In genomic region chr16:73054732-73055481, GRCh38 we compare ENCODE assay signal across 10 cellular contexts. TPM values are rescaled to one million over a fixed set of nuclear protein-coding genes. Genes with fewer than 3 reads are reported as not detected.
DNase-seq lines count a peak whose midpoint lies in the region; ATAC-seq, FAIRE-seq and TF ChIP-seq lines count a peak whose summit lies in the region.
"Had no signal": no experiment of that assay in that cellular context is flagged by ENCODE, and none has a peak within 500 bp of the region (broad histone marks: within the 10 kb centered on the region; RNA-seq: fewer than 3 reads in every experiment).

No MANE protein-coding gene starts in this region.

- H3K36me3 Mint-ChIP-seq in WTC11 = no peaks in the 10 kb centered on the region
- no peaks in the 10 kb centered on the region for H3K36me3 Mint-ChIP-seq in activated T-cell treated with anti-CD3 and anti-CD28 coated beads, Interleukin-2, amount 50 U/mL, for 4 hours (ENCODE audit: insufficient read depth)
- H3K36me3 Mint-ChIP-seq: CD4-positive, CD25-positive, alpha-beta regulatory T cell had no signal

- DNase-seq in SIG-M5 treated with dmso at 0.1 percent for 504 hours (lab: John Stamatoyannopoulos, UW; ENCODE audit: unreplicated experiment) = peak; percentile 65
- DNase-seq in SIG-M5 (lab: John Stamatoyannopoulos, UW) = no peak
- DNase-seq in WTC11 (ENCODE audit: low spot score) = no peak
- DNase-seq in kidney = no peak
- DNase-seq in activated T-cell treated with anti-CD3 and anti-CD28 coated beads, Interleukin-2, amount 50 U/mL, for 4 hours = no peak
- DNase-seq in GM13977 (ENCODE audit: low spot score) = no peak
- no peak for DNase-seq in activated effector memory CD4-positive, alpha-beta T cell treated with anti-CD3 and anti-CD28 coated beads, Interleukin-2, amount 50 U/mL, for 16 hours
- DNase-seq: CD4-positive, CD25-positive, alpha-beta regulatory T cell had no signal

- no peak for TF ChIP-seq CTCF in WTC11 (IDR thresholded peaks at IDR 0.05)
- no peak for TF ChIP-seq CTCF in kidney (IDR thresholded peaks at IDR 0.05; ENCODE audit: borderline replicate concordance, extremely low read depth, insufficient read depth)
- TF ChIP-seq CTCF in GM13977 (IDR thresholded peaks at IDR 0.05; ENCODE audit: extremely low read depth, insufficient read depth, missing control alignments) = no peak

- H3K36me3 ChIP-seq in kidney (ENCODE audit: control insufficient read depth in 1 of 2, insufficient read depth in 2 of 2, low read length in 2 of 2) (no peaks in the 10 kb centered on the region), urinary bladder (ENCODE audit: insufficient read depth) (no peaks in the 10 kb centered on the region)

- no peak for FAIRE-seq in kidney (lab: Jason Lieb, UNC)
- FAIRE-seq: K562 had no signal

- no peaks in the 10 kb centered on the region for H3K9me3 ChIP-seq in kidney (ENCODE audit: control insufficient read depth in 1 of 2, low read length in 2 of 2)

- peaks cover 11% of the 10 kb centered on the region for H3K4me1 Mint-ChIP-seq in WTC11
- peaks cover 14% of the 10 kb centered on the region for H3K4me1 Mint-ChIP-seq in activated T-cell treated with anti-CD3 and anti-CD28 coated beads, Interleukin-2, amount 50 U/mL, for 4 hours (ENCODE audit: low read depth)

- in situ Hi-C loops in GM13977 (cut with MboI; ENCODE audit: low pct_unique_long_range_greater_than_20kb, low sequenced_read_pairs, unreplicated experiment) = no loop called here

- POLR2A ChIA-PET in WTC11 (lab: Charles Lee) = interaction anchor here (0.7 to 0.9 kb wide), 2 partner anchors 15 to 88 kb away, joined by 3 read pairs; no protein-coding TSS in a partner anchor

- WGBS in urinary bladder = 21% methylated on average over 7 of the region's 7 CpGs

- ATAC-seq in WTC11 = no peak; the same call in 1 of the 2 replicates
- ATAC-seq in activated T-cell treated with anti-CD3 and anti-CD28 coated beads, Interleukin-2, amount 50 U/mL, for 4 hours = no peak
- ATAC-seq: K562 had no signal

- peak overlapping the region; percentile 58 for H3K27ac Mint-ChIP-seq in WTC11
- H3K27ac Mint-ChIP-seq: CD4-positive, CD25-positive, alpha-beta regulatory T cell had no signal

- peaks cover 14 to 20% of the 10 kb centered on the region in 2 donors for H3K4me1 ChIP-seq in kidney (ENCODE audit: control insufficient read depth in 1 of 2, insufficient read depth in 1 of 2, low read depth in 1 of 2, low read length in 2 of 2)
- peaks cover 2% of the 10 kb centered on the region for H3K4me1 ChIP-seq in urinary bladder (ENCODE audit: insufficient read depth)

- intact Hi-C loops in kidney (cut with DNase I) = no loop called here

- H3K27ac ChIP-seq in kidney (ENCODE audit: low read depth in 2 of 2, low read length in 2 of 2) (peak overlapping the region; percentile 75 to 79), urinary bladder (ENCODE audit: low read depth) (peak overlapping the region; percentile 96)

- H3K4me3 ChIP-seq in kidney (ENCODE audit: low read length in 2 of 2) (peak overlapping the region in 1 of 2 donors; percentile 72), urinary bladder (ENCODE audit: low read depth, low read length) (no peak overlapping the region)
- H3K4me3 ChIP-seq: K562 had no signal

- CTCF ChIA-PET in WTC11 (lab: Charles Lee) = interaction anchor here (0.7 to 3.5 kb wide), 8 partner anchors 8 to 222 kb away, joined by 3 to 20 read pairs (median 3); no protein-coding TSS in a partner anchor

- peak overlapping the region; percentile 54 to 70 for H3K9ac ChIP-seq in kidney (ENCODE audit: low read length in 2 of 2)

- no peak overlapping the region for H3K4me3 Mint-ChIP-seq in WTC11
- H3K4me3 Mint-ChIP-seq in activated T-cell treated with anti-CD3 and anti-CD28 coated beads, Interleukin-2, amount 50 U/mL, for 4 hours = no peak overlapping the region
- H3K4me3 Mint-ChIP-seq: CD4-positive, CD25-positive, alpha-beta regulatory T cell had no signal

- H3K27me3 Mint-ChIP-seq in WTC11 (ENCODE audit: low read depth) = peaks cover 11% of the 10 kb centered on the region
- H3K27me3 Mint-ChIP-seq in activated T-cell treated with anti-CD3 and anti-CD28 coated beads, Interleukin-2, amount 50 U/mL, for 4 hours (ENCODE audit: low read depth) = peaks cover 41% of the 10 kb centered on the region

- H3K9me3 Mint-ChIP-seq in WTC11 = no peaks in the 10 kb centered on the region
- H3K9me3 Mint-ChIP-seq in activated T-cell treated with anti-CD3 and anti-CD28 coated beads, Interleukin-2, amount 50 U/mL, for 4 hours = no peaks in the 10 kb centered on the region

TF ChIP-seq in WTC11, 78 proteins besides CTCF, POLR2A, EP300 and RAD21:
- TF ChIP-seq FOXP1 (CRISPR knock-in tag; IDR thresholded peaks at IDR 0.05; ENCODE audit: borderline replicate concordance) (no peak), ZNF396 (CRISPR knock-in tag; IDR thresholded peaks at IDR 0.05; ENCODE audit: borderline replicate concordance) (no peak), HMGXB4 (CRISPR knock-in tag; IDR thresholded peaks at IDR 0.05) (no peak), CBFB (CRISPR knock-in tag; IDR thresholded peaks at IDR 0.05; ENCODE audit: low read depth) (no peak), ELF4 (CRISPR knock-in tag; IDR thresholded peaks at IDR 0.05; ENCODE audit: low read depth) (no peak), CREB1 (CRISPR knock-in tag; IDR thresholded peaks at IDR 0.05) (no peak), SOX15 (CRISPR knock-in tag; IDR thresholded peaks at IDR 0.05) (no peak), ZNF532 (CRISPR knock-in tag; IDR thresholded peaks at IDR 0.05; ENCODE audit: borderline replicate concordance) (no peak), ZNF317 (CRISPR knock-in tag; IDR thresholded peaks at IDR 0.05; ENCODE audit: borderline replicate concordance, low read depth) (no peak), RELA (CRISPR knock-in tag; IDR thresholded peaks at IDR 0.05; ENCODE audit: borderline replicate concordance) (no peak), ZNF219 (CRISPR knock-in tag; IDR thresholded peaks at IDR 0.05; ENCODE audit: borderline replicate concordance) (no peak)

RNA-seq across cellular contexts. Expression of gene ZFHX3, which starts 7.0 kb away (rescaled TPM):
- total RNA-seq in WTC11 (2021) = 2.7 to 5.7 TPM (median 3.1 TPM) in 3 replicates
- total RNA-seq in kidney = 29.3 TPM
- polyA plus RNA-seq in kidney (ENCODE audit: insufficient read depth, low read depth, low replicate concordance) = 2.3 TPM
- 19.4 TPM for total RNA-seq in urinary bladder
- 11.8 TPM for polyA plus RNA-seq in urinary bladder
- 1 to 10 TPM in 1 of 3 donors, under 1 TPM in 2; 0.29 to 2.5 (median 0.86) TPM for total RNA-seq in activated T-cell treated with anti-CD3 and anti-CD28 coated beads, Interleukin-2, amount 50 U/mL, for 4 hours
